ENCODE assay signal across 10 cellular contexts in genomic region chr12:54021432-54022013, GRCh38. TPM values are rescaled to one million over a fixed set of nuclear protein-coding genes. Genes with fewer than 3 reads are reported as not detected.
DNase-seq lines count a peak whose midpoint lies in the region; ATAC-seq and TF ChIP-seq lines count a peak whose summit lies in the region.
"Had no signal": no experiment of that assay in that cellular context is flagged by ENCODE, and none has a peak within 500 bp of the region (broad histone marks: within the 10 kb centered on the region; RNA-seq: fewer than 3 reads in every experiment).

No MANE protein-coding gene starts in this region.

- H3K4me1 ChIP-seq in BE2C (peaks cover 37% of the 10 kb centered on the region), HCT116 (ENCODE audit: control insufficient read depth in 1 of 2, insufficient read depth in 2 of 2, low read length in 2 of 2) (peaks cover 18 to 33% of the 10 kb centered on the region in 2 experiments; a peak in 3 of 4 replicates), gastroesophageal sphincter (peaks cover 0 to 37% (median 9%) of the 10 kb centered on the region in 3 donors)

- H3K9me3 ChIP-seq in BE2C = no peaks in the 10 kb centered on the region
- H3K9me3 ChIP-seq in HCT116 (ENCODE audit: control insufficient read depth in 1 of 2, insufficient read depth in 1 of 2, low read depth in 1 of 2, low read length in 2 of 2) = no peaks in the 10 kb centered on the region
- H3K9me3 ChIP-seq in gastroesophageal sphincter = no peaks in the 10 kb centered on the region

- H3K27me3 ChIP-seq in BE2C (no peaks in the 10 kb centered on the region), HCT116 (ENCODE audit: insufficient read depth, low read length) (no peaks in the 10 kb centered on the region), gastroesophageal sphincter (peaks cover 99% of the 10 kb centered on the region)

- DNase-seq in BE2C (peak; percentile 76), HCT116 (ENCODE audit: low read depth, low spot score) (no peak), medulla oblongata (ENCODE audit: extremely low spot score) (peak; percentile 40), occipital lobe (lab: John Stamatoyannopoulos, UW) (no peak), NCI-H524 treated with DMSO at 0.1 percent for 48 hours (lab: John Stamatoyannopoulos, UW) (no peak)
- DNase-seq in T-helper 2 cell treated with Interferon-gamma antibody and Interleukin-4, amounts not matched to agents 5 μg/mL and 100 μg/mL, for 36 hours (ENCODE audit: low spot score) = no peak
- DNase-seq: COR-L47, glutamatergic neuron had no signal

- H3K36me3 Mint-ChIP-seq in T-helper 2 cell treated with Interferon-gamma antibody and Interleukin-4, amounts not matched to agents 5 μg/mL and 100 μg/mL, for 36 hours (ENCODE audit: low read depth) = no peaks in the 10 kb centered on the region

- H3K27me3 Mint-ChIP-seq in T-helper 2 cell treated with Interferon-gamma antibody and Interleukin-4, amounts not matched to agents 5 μg/mL and 100 μg/mL, for 36 hours (ENCODE audit: low read depth) = peaks cover 84% of the 10 kb centered on the region

- H3K79me2 ChIP-seq in HCT116 (ENCODE audit: insufficient read depth, low read length) = no peaks in the 10 kb centered on the region

- peaks cover 8% of the 10 kb centered on the region for H3K4me1 Mint-ChIP-seq in T-helper 2 cell treated with Interferon-gamma antibody and Interleukin-4, amounts not matched to agents 5 μg/mL and 100 μg/mL, for 36 hours (ENCODE audit: low read depth)

- TF ChIP-seq CTCF in BE2C (IDR thresholded peaks at IDR 0.05; ENCODE audit: low read depth, low read length) (peak; percentile 63), HCT116 (IDR thresholded peaks at IDR 0.05 in 2 of 3, conservative IDR thresholded peaks at IDR 0.05 in 1 of 3; ENCODE audit: borderline replicate concordance in 1 of 3, insufficient read depth in 1 of 3, low read depth in 2 of 3, low read length in 2 of 3) (peak; percentile 33 to 45 (median 40); a peak in 4 of 6 replicates), VCaP (conservative IDR thresholded peaks at IDR 0.05) (no peak; the same call in 1 of the 2 replicates), gastroesophageal sphincter (IDR thresholded peaks at IDR 0.05) (no peak)

- no peak for TF ChIP-seq EP300 in gastroesophageal sphincter (IDR thresholded peaks at IDR 0.05)

- H4K20me1 ChIP-seq in HCT116 (ENCODE audit: insufficient read depth) = no peaks in the 10 kb centered on the region

- no peak overlapping the region for H2AFZ ChIP-seq in HCT116 (ENCODE audit: low read depth, low read length, poor library complexity, severe bottlenecking)

- H3K4me3 ChIP-seq in BE2C (ENCODE audit: low read depth, low read length) (peak overlapping the region; percentile 80), HCT116 (replicated peaks in 1 of 2; ENCODE audit: low read depth in 1 of 2, low read length in 2 of 2) (peak overlapping the region in 1 of 2 experiments; percentile 13; a peak in 1 of 4 replicates), gastroesophageal sphincter (no peak overlapping the region)

- peak overlapping the region; percentile 59 for H3K4me2 ChIP-seq in HCT116 (ENCODE audit: low read length)

- intact Hi-C loops in HCT116 (cut with micrococcal nuclease) = no loop called here

- no peaks in the 10 kb centered on the region for H3K36me3 ChIP-seq in BE2C
- no peaks in the 10 kb centered on the region for H3K36me3 ChIP-seq in HCT116 (ENCODE audit: control insufficient read depth in 1 of 2, insufficient read depth in 2 of 2, low read length in 2 of 2)
- H3K36me3 ChIP-seq in gastroesophageal sphincter = no peaks in the 10 kb centered on the region

- BruUV-seq in HCT116 (replicated peaks; lab: Mats Ljungman, UMichigan) = no TSS peak

- H3K4me3 Mint-ChIP-seq in T-helper 2 cell treated with Interferon-gamma antibody and Interleukin-4, amounts not matched to agents 5 μg/mL and 100 μg/mL, for 36 hours = no peak overlapping the region

- TF ChIP-seq RAD21 in HCT116 (IDR thresholded peaks at IDR 0.05; ENCODE audit: low read depth) = no peak; the same call in none of the 2 replicates

- TF ChIP-seq POLR2A in HCT116 (IDR thresholded peaks at IDR 0.05; ENCODE audit: borderline replicate concordance, extremely low read depth, insufficient read depth, insufficient read length) = no peak
- no peak for TF ChIP-seq POLR2A in gastroesophageal sphincter (IDR thresholded peaks at IDR 0.05)

- POLR2A ChIA-PET in HCT116 (lab: Charles Lee) = no interaction called here

- CTCF ChIA-PET in HCT116 (lab: Charles Lee) = interaction anchor here (0.7 to 5.3 kb wide), 2 partner anchors 11 to 319 kb away, joined by 3 to 38 read pairs; partner anchors contain the start of gene HOXC5

- 37 to 41% methylated on average over 12 to 16 of the region's 16 CpGs for WGBS in gastroesophageal sphincter (ENCODE audit: low coverage in 1 of 2), 2 donors

- H3K27ac Mint-ChIP-seq in T-helper 2 cell treated with Interferon-gamma antibody and Interleukin-4, amounts not matched to agents 5 μg/mL and 100 μg/mL, for 36 hours = no peak overlapping the region

- RAD21 ChIA-PET in HCT116 (lab: Charles Lee; ENCODE audit: low non-redundant PET in 1 of 2, low total read pairs in 2 of 2, uncharacterized antibody in 2 of 2, unreplicated experiment in 2 of 2) = interaction anchor here in 1 of 2 experiments (0.6 kb wide), 1 partner anchor 11 kb away, joined by 3 read pairs; no protein-coding TSS in a partner anchor

- peak overlapping the region; percentile 33 for H3K9ac ChIP-seq in HCT116 (ENCODE audit: low read length)

- H3K27ac ChIP-seq in HCT116 (ENCODE audit: low read depth, low read length) = no peak overlapping the region
- peak overlapping the region; percentile 54 for H3K27ac ChIP-seq in VCaP
- no peak overlapping the region for H3K27ac ChIP-seq in gastroesophageal sphincter

- no peak; the same call in 1 of the 2 replicates for ATAC-seq in HCT116
- ATAC-seq in gastroesophageal sphincter = no peak

- H3K9me2 ChIP-seq in HCT116 (ENCODE audit: insufficient read depth) = no peaks in the 10 kb centered on the region

- H3K9me3 Mint-ChIP-seq in T-helper 2 cell treated with Interferon-gamma antibody and Interleukin-4, amounts not matched to agents 5 μg/mL and 100 μg/mL, for 36 hours = no peaks in the 10 kb centered on the region

TF ChIP-seq in HCT116, 20 proteins besides CTCF, POLR2A, EP300 and RAD21 (continues in another document):
- TF ChIP-seq REST (IDR thresholded peaks at IDR 0.05; ENCODE audit: low read depth) = no peak
- TF ChIP-seq ZFX (IDR thresholded peaks at IDR 0.05) = no peak
- TF ChIP-seq CBX3 (IDR thresholded peaks at IDR 0.05; ENCODE audit: low read depth) = no peak
- TF ChIP-seq CEBPB (IDR thresholded peaks at IDR 0.05; ENCODE audit: low read depth) = no peak
- TF ChIP-seq EZH2phosphoT487 (IDR thresholded peaks at IDR 0.05; ENCODE audit: borderline replicate concordance) = no peak
- no peak for TF ChIP-seq TCF7L2 (IDR thresholded peaks at IDR 0.05; ENCODE audit: borderline replicate concordance, extremely low read depth, insufficient read depth, insufficient read length)
- no peak for TF ChIP-seq ZNF274 (IDR thresholded peaks at IDR 0.05; ENCODE audit: low read depth, low read length)
- no peak for TF ChIP-seq EZH2 (IDR thresholded peaks at IDR 0.05)
- no peak for TF ChIP-seq SP1 (IDR thresholded peaks at IDR 0.05; ENCODE audit: low read depth)

RNA-seq across cellular contexts. Expression of gene HOXC6, which starts 6.7 kb away (rescaled TPM):
- polyA plus RNA-seq in BE2C (2012; ENCODE audit: insufficient read depth, insufficient read length, low read depth) = 45.2 TPM
- total RNA-seq in HCT116 (2021; ENCODE audit: unreplicated experiment) (3.1 TPM), occipital lobe (not detected), gastroesophageal sphincter (under 1 TPM in 1 of 4 donors, not detected in 3; 0.50 TPM)
- 2.8 and 4.1 TPM in 2 replicates for polyA plus RNA-seq in HCT116 (2012)

RNA-seq across cellular contexts. Expression of gene HOXC5, which starts 11.3 kb away (rescaled TPM):
- 8.1 TPM for polyA plus RNA-seq in BE2C (2012; ENCODE audit: insufficient read depth, insufficient read length, low read depth)
- total RNA-seq in HCT116 (2021; ENCODE audit: unreplicated experiment) (1.1 TPM), occipital lobe (not detected), gastroesophageal sphincter (1 to 10 TPM in 2 of 4 donors, under 1 TPM in 1, not detected in 1; 0.31 to 3.3 (median 1.3) TPM)
- polyA plus RNA-seq in HCT116 (2012) = 0.37 and 0.42 TPM in 2 replicates

RNA-seq across cellular contexts. Expression of gene HOXC8, which starts 12.7 kb away (rescaled TPM):
- 24.8 TPM for polyA plus RNA-seq in BE2C (2012; ENCODE audit: insufficient read depth, insufficient read length, low read depth)
- total RNA-seq in HCT116 (2021; ENCODE audit: unreplicated experiment) = 0.98 TPM
- polyA plus RNA-seq in HCT116 (2012) = 0.52 and 0.90 TPM in 2 replicates
- not detected for total RNA-seq in occipital lobe
- under 1 TPM in 2 of 4 donors, not detected in 2; 0.15 to 0.40 TPM for total RNA-seq in gastroesophageal sphincter

RNA-seq across cellular contexts. Expression of gene HOXC9, which starts 21.6 kb away (rescaled TPM):
- polyA plus RNA-seq in BE2C (2012; ENCODE audit: insufficient read depth, insufficient read length, low read depth) = 33.9 TPM
- total RNA-seq in HCT116 (2021; ENCODE audit: unreplicated experiment) (11.3 TPM), occipital lobe (not detected), gastroesophageal sphincter (not detected)
- polyA plus RNA-seq in HCT116 (2012) = 3.9 and 5.3 TPM in 2 replicates

RNA-seq across cellular contexts. Expression of gene HOXC4, which starts 32.1 kb away (rescaled TPM):
- 43.8 TPM for polyA plus RNA-seq in BE2C (2012; ENCODE audit: insufficient read depth, insufficient read length, low read depth)
- total RNA-seq in HCT116 (2021; ENCODE audit: unreplicated experiment) (1.5 TPM), occipital lobe (not detected), gastroesophageal sphincter (1 to 10 TPM in 3 of 4 donors, under 1 TPM in 1; 0.69 to 5.7 (median 2.7) TPM)
- polyA plus RNA-seq in HCT116 (2012) = 0.92 and 0.98 TPM in 2 replicates

Comparison
In these comparisons a context has a peak if more than half of its experiments do, and no peak if none do; other contexts are left out.
1. DNase-seq: peak in BE2C (single experiment) and medulla oblongata (single experiment); none in HCT116 (single experiment), occipital lobe (single experiment), NCI-H524 treated with DMSO at 0.1 percent for 48 hours (single experiment) and T-helper 2 cell treated with Interferon-gamma antibody and Interleukin-4, amounts not matched to agents 5 μg/mL and 100 μg/mL, for 36 hours (single experiment).
2. CTCF ChIP-seq: peak in BE2C (single experiment) and HCT116 (3 of 3); none in VCaP (single experiment) and gastroesophageal sphincter (0 of 4).